ENCODE assay signal across 8 cellular contexts in genomic region chr12:49671051-49671765, GRCh38. TPM values are rescaled to one million over a fixed set of nuclear protein-coding genes. Genes with fewer than 3 reads are reported as not detected.
DNase-seq lines count a peak whose midpoint lies in the region; ATAC-seq and TF ChIP-seq lines count a peak whose summit lies in the region.

No MANE protein-coding gene starts in this region.

- H3K27me3 ChIP-seq in DND-41 (ENCODE audit: insufficient read depth, low read length, poor library complexity), result no peaks in the 10 kb centered on the region
- H3K27me3 ChIP-seq in spleen (replicated peaks in 1 of 7), result no peaks in the 10 kb centered on the region

- H3K27ac ChIP-seq in DND-41 (ENCODE audit: low read length), result peak overlapping the region; percentile 92
- peak overlapping the region; percentile 2 to 91 (median 83) for H3K27ac ChIP-seq in spleen

- intact Hi-C loops in spleen (cut with DNase I; ENCODE audit: low total_unique reads), result no loop called here

- H3K4me1 ChIP-seq in DND-41 (ENCODE audit: insufficient read depth, low read length), result peaks cover 30% of the 10 kb centered on the region
- peaks cover 53 to 99% (median 76%) of the 10 kb centered on the region in 6 donors for H3K4me1 ChIP-seq in spleen

- H3K36me3 ChIP-seq in DND-41 (ENCODE audit: insufficient read depth, low read length), result no peaks in the 10 kb centered on the region
- no peaks in the 10 kb centered on the region for H3K36me3 ChIP-seq in spleen

- WGBS in spleen, 5 donors, result 10 to 19% (median 13%) methylated on average over 5 of the region's 5 CpGs

- no peaks in the 10 kb centered on the region for H4K20me1 ChIP-seq in DND-41 (ENCODE audit: insufficient read depth, low read length)

- TF ChIP-seq CTCF in DND-41 (IDR thresholded peaks at IDR 0.05; ENCODE audit: borderline replicate concordance, extremely low read depth, low read length, poor library complexity, severe bottlenecking) (peak; percentile 36), spleen (IDR thresholded peaks at IDR 0.05 in 8 of 11, conservative IDR thresholded peaks at IDR 0.05 in 3 of 11) (peak in 5 of 11 experiments; percentile 13 to 45 (median 31))

- peak overlapping the region in 1 of 2 experiments; percentile 33; a peak in 2 of 4 replicates for H3K4me3 ChIP-seq in DND-41 (ENCODE audit: low read depth in 1 of 2, low read length in 2 of 2)
- peak overlapping the region in 1 of 8 donors; percentile 35 for H3K4me3 ChIP-seq in spleen

- peaks cover 15% of the 10 kb centered on the region for H3K79me2 ChIP-seq in DND-41 (ENCODE audit: insufficient read depth, low read length)

- no peak for TF ChIP-seq POLR2A in spleen (IDR thresholded peaks at IDR 0.05)

- H3K4me2 ChIP-seq in DND-41 (ENCODE audit: insufficient read depth, low read length), result peak overlapping the region; percentile 57

- H2AFZ ChIP-seq in DND-41 (ENCODE audit: low read depth, low read length), result peak overlapping the region; percentile 67

- H3K9me3 ChIP-seq in DND-41 (ENCODE audit: insufficient read depth, low read length, severe bottlenecking) (no peaks in the 10 kb centered on the region), spleen (no peaks in the 10 kb centered on the region)

- peak; percentile 86 for DNase-seq in DND-41
- peak; percentile 52 for DNase-seq in T-helper 9 cell
- peak; percentile 15 for DNase-seq in cerebellar cortex (ENCODE audit: low spot score)
- DNase-seq in spleen, result peak; percentile 88
- DNase-seq in HuH-7.5 (ENCODE audit: low spot score), result no peak

- ATAC-seq in DND-41 (ENCODE audit: insufficient read depth, low read depth) (peak; percentile 99), GM18502 (IDR thresholded peaks at IDR 0.05; ENCODE audit: poor library complexity, unreplicated experiment) (no peak), HG03039 (IDR thresholded peaks at IDR 0.05; ENCODE audit: unreplicated experiment) (no peak), HG02973 (IDR thresholded peaks at IDR 0.05; ENCODE audit: unreplicated experiment) (no peak)

- peak overlapping the region; percentile 49 for H3K9ac ChIP-seq in DND-41 (ENCODE audit: low read depth, low read length)

RNA-seq across cellular contexts. Expression of gene FMNL3, which starts 36.0 kb away (rescaled TPM):
- total RNA-seq in spleen, result 10 to 100 TPM; 26.4 to 46.9 (median 37.0) TPM
- 10 to 100 TPM in 1 of 3 donors, 1 to 10 TPM in 2; 8.6 to 13.0 (median 9.9) TPM for polyA plus RNA-seq in spleen

RNA-seq across cellular contexts. Expression of gene PRPF40B, which starts 47.8 kb away (rescaled TPM):
- 10 to 100 TPM in 6 of 7 donors, 1 to 10 TPM in 1; 8.0 to 28.3 (median 20.7) TPM for total RNA-seq in spleen
- 10 to 100 TPM in 2 of 3 donors, 1 to 10 TPM in 1; 5.9 to 18.0 (median 13.7) TPM for polyA plus RNA-seq in spleen
